ENCODE assay signal across 1 cellular context in the genomic region with DNA sequence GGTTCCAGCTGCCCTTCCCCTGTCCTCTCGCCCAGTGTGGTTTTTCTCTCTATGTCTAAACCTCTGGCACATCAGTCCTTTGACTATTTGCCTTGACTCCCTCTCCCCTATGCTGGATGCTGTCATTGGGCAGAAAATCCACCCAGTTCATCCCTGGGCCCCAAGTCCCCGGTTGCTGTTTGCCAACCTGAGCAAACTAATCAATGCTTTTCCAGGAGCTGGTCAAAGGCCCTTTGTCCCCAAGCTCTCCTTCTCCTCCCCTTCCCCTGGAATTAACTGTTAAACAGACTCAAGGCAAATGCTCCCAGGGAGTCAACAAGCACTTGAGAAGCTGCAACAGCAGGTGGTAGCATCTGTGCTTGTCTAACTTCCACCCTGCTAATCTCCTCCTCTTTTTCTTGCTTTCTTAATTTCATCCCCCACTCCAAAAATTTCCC.
A peak's percentile ranks its signal among the peaks of the same experiment; 100 is the strongest.
TF ChIP-seq lines count a peak whose summit lies in the region.

No MANE protein-coding gene starts in this region.

TF ChIP-seq in HepG2, 621 proteins besides CTCF, POLR2A, EP300 and RAD21 (continued from another document and continues in another):
- TF ChIP-seq, protein P1, sequence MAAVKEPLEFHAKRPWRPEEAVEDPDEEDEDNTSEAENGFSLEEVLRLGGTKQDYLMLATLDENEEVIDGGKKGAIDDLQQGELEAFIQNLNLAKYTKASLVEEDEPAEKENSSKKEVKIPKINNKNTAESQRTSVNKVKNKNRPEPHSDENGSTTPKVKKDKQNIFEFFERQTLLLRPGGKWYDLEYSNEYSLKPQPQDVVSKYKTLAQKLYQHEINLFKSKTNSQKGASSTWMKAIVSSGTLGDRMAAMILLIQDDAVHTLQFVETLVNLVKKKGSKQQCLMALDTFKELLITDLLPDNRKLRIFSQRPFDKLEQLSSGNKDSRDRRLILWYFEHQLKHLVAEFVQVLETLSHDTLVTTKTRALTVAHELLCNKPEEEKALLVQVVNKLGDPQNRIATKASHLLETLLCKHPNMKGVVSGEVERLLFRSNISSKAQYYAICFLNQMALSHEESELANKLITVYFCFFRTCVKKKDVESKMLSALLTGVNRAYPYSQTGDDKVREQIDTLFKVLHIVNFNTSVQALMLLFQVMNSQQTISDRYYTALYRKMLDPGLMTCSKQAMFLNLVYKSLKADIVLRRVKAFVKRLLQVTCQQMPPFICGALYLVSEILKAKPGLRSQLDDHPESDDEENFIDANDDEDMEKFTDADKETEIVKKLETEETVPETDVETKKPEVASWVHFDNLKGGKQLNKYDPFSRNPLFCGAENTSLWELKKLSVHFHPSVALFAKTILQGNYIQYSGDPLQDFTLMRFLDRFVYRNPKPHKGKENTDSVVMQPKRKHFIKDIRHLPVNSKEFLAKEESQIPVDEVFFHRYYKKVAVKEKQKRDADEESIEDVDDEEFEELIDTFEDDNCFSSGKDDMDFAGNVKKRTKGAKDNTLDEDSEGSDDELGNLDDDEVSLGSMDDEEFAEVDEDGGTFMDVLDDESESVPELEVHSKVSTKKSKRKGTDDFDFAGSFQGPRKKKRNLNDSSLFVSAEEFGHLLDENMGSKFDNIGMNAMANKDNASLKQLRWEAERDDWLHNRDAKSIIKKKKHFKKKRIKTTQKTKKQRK (IDR thresholded peaks at IDR 0.05; ENCODE audit: low read length), result no peak
- TF ChIP-seq, protein P2, sequence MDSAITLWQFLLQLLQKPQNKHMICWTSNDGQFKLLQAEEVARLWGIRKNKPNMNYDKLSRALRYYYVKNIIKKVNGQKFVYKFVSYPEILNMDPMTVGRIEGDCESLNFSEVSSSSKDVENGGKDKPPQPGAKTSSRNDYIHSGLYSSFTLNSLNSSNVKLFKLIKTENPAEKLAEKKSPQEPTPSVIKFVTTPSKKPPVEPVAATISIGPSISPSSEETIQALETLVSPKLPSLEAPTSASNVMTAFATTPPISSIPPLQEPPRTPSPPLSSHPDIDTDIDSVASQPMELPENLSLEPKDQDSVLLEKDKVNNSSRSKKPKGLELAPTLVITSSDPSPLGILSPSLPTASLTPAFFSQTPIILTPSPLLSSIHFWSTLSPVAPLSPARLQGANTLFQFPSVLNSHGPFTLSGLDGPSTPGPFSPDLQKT (CRISPR knock-in tag; IDR thresholded peaks at IDR 0.05; ENCODE audit: borderline replicate concordance), result no peak
- TF ChIP-seq HMGXB4 (CRISPR knock-in tag; IDR thresholded peaks at IDR 0.05; ENCODE audit: borderline replicate concordance in 1 of 2, low read depth in 1 of 2) (no peak), LCORL (IDR thresholded peaks at IDR 0.05) (no peak), LCORL (CRISPR knock-in tag; IDR thresholded peaks at IDR 0.05) (0 out of 2 replicates have a peak, but pooled peaks have one; percentile 18), ZFP91 (CRISPR knock-in tag; IDR thresholded peaks at IDR 0.05; ENCODE audit: borderline replicate concordance) (no peak), KDM4B (CRISPR knock-in tag; IDR thresholded peaks at IDR 0.05) (no peak), ZMYM2 (CRISPR knock-in tag; IDR thresholded peaks at IDR 0.05) (0 out of 2 replicates have a peak, but pooled peaks have one; percentile 40), ZNF329 (CRISPR knock-in tag; IDR thresholded peaks at IDR 0.05; ENCODE audit: low read depth) (no peak), ELF4 (CRISPR knock-in tag; IDR thresholded peaks at IDR 0.05; ENCODE audit: borderline replicate concordance) (no peak), NKX3-1 (CRISPR knock-in tag; IDR thresholded peaks at IDR 0.05) (no peak), ZNF234 (CRISPR knock-in tag; conservative IDR thresholded peaks at IDR 0.05) (no peak), MED13 (CRISPR knock-in tag; IDR thresholded peaks at IDR 0.05) (no peak), ZFP41 (CRISPR knock-in tag; IDR thresholded peaks at IDR 0.05; ENCODE audit: borderline replicate concordance) (no peak), ZNF232 (CRISPR knock-in tag; IDR thresholded peaks at IDR 0.05; ENCODE audit: borderline replicate concordance) (no peak), SMARCE1 (IDR thresholded peaks at IDR 0.05; ENCODE audit: borderline replicate concordance) (no peak), PRMT3 (CRISPR knock-in tag; IDR thresholded peaks at IDR 0.05; ENCODE audit: borderline replicate concordance, low read depth) (no peak), EZH2 (conservative IDR thresholded peaks at IDR 0.05; ENCODE audit: low read depth, low read length) (no peak), MYPOP (CRISPR knock-in tag; IDR thresholded peaks at IDR 0.05) (no peak), IRX3 (CRISPR knock-in tag; IDR thresholded peaks at IDR 0.05; ENCODE audit: borderline replicate concordance, low read depth) (no peak), ZNF674 (CRISPR knock-in tag; IDR thresholded peaks at IDR 0.05; ENCODE audit: low read depth) (no peak), ZNF20 (CRISPR knock-in tag; IDR thresholded peaks at IDR 0.05) (no peak), ESRRA (CRISPR knock-in tag; IDR thresholded peaks at IDR 0.05; ENCODE audit: low read depth) (peak; percentile 51; the same call in 1 of the 2 replicates), ZBTB10 (CRISPR knock-in tag; IDR thresholded peaks at IDR 0.05; ENCODE audit: borderline replicate concordance) (no peak), IRF9 (CRISPR knock-in tag; IDR thresholded peaks at IDR 0.05; ENCODE audit: borderline replicate concordance) (no peak), NFIB (CRISPR knock-in tag; IDR thresholded peaks at IDR 0.05; ENCODE audit: borderline replicate concordance) (no peak), ZNF562 (CRISPR knock-in tag; IDR thresholded peaks at IDR 0.05; ENCODE audit: borderline replicate concordance) (no peak), HDAC2 (CRISPR knock-in tag; IDR thresholded peaks at IDR 0.05) (peak; percentile 49; the same call in 1 of the 2 replicates), FOXA3 (CRISPR knock-in tag; IDR thresholded peaks at IDR 0.05) (peak; percentile 63), PHF8 (CRISPR knock-in tag; IDR thresholded peaks at IDR 0.05) (no peak), ELF1 (CRISPR knock-in tag; IDR thresholded peaks at IDR 0.05) (no peak; the same call in 1 of the 2 replicates)
- TF ChIP-seq, protein P3, sequence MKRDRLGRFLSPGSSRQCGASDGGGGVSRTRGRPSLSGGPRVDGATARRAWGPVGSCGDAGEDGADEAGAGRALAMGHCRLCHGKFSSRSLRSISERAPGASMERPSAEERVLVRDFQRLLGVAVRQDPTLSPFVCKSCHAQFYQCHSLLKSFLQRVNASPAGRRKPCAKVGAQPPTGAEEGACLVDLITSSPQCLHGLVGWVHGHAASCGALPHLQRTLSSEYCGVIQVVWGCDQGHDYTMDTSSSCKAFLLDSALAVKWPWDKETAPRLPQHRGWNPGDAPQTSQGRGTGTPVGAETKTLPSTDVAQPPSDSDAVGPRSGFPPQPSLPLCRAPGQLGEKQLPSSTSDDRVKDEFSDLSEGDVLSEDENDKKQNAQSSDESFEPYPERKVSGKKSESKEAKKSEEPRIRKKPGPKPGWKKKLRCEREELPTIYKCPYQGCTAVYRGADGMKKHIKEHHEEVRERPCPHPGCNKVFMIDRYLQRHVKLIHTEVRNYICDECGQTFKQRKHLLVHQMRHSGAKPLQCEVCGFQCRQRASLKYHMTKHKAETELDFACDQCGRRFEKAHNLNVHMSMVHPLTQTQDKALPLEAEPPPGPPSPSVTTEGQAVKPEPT (CRISPR knock-in tag; IDR thresholded peaks at IDR 0.05; ENCODE audit: low read depth), result no peak
- TF ChIP-seq, protein P4, sequence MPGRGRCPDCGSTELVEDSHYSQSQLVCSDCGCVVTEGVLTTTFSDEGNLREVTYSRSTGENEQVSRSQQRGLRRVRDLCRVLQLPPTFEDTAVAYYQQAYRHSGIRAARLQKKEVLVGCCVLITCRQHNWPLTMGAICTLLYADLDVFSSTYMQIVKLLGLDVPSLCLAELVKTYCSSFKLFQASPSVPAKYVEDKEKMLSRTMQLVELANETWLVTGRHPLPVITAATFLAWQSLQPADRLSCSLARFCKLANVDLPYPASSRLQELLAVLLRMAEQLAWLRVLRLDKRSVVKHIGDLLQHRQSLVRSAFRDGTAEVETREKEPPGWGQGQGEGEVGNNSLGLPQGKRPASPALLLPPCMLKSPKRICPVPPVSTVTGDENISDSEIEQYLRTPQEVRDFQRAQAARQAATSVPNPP (CRISPR knock-in tag; IDR thresholded peaks at IDR 0.05), result no peak
- TF ChIP-seq, protein P5, sequence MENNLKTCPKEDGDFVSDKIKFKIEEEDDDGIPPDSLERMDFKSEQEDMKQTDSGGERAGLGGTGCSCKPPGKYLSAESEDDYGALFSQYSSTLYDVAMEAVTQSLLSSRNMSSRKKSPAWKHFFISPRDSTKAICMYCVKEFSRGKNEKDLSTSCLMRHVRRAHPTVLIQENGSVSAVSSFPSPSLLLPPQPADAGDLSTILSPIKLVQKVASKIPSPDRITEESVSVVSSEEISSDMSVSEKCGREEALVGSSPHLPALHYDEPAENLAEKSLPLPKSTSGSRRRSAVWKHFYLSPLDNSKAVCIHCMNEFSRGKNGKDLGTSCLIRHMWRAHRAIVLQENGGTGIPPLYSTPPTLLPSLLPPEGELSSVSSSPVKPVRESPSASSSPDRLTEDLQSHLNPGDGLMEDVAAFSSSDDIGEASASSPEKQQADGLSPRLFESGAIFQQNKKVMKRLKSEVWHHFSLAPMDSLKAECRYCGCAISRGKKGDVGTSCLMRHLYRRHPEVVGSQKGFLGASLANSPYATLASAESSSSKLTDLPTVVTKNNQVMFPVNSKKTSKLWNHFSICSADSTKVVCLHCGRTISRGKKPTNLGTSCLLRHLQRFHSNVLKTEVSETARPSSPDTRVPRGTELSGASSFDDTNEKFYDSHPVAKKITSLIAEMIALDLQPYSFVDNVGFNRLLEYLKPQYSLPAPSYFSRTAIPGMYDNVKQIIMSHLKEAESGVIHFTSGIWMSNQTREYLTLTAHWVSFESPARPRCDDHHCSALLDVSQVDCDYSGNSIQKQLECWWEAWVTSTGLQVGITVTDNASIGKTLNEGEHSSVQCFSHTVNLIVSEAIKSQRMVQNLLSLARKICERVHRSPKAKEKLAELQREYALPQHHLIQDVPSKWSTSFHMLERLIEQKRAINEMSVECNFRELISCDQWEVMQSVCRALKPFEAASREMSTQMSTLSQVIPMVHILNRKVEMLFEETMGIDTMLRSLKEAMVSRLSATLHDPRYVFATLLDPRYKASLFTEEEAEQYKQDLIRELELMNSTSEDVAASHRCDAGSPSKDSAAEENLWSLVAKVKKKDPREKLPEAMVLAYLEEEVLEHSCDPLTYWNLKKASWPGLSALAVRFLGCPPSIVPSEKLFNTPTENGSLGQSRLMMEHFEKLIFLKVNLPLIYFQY (CRISPR knock-in tag; IDR thresholded peaks at IDR 0.05; ENCODE audit: borderline replicate concordance), result no peak
- TF ChIP-seq, protein P6, sequence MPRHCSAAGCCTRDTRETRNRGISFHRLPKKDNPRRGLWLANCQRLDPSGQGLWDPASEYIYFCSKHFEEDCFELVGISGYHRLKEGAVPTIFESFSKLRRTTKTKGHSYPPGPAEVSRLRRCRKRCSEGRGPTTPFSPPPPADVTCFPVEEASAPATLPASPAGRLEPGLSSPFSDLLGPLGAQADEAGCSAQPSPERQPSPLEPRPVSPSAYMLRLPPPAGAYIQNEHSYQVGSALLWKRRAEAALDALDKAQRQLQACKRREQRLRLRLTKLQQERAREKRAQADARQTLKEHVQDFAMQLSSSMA (CRISPR knock-in tag; IDR thresholded peaks at IDR 0.05), result no peak
